1 cellular context compared by ENCODE assay signal in genomic region chr4:67603310-67604028, GRCh38.
TF ChIP-seq lines count a peak whose summit lies in the region.

No MANE protein-coding gene starts in this region.

TF ChIP-seq in GM23338, 12 proteins besides CTCF, POLR2A, EP300 and RAD21 (continued from another document):
- TF ChIP-seq ZNF462 (CRISPR knock-in tag; IDR thresholded peaks at IDR 0.05) (no peak), ZNF331 (CRISPR knock-in tag; IDR thresholded peaks at IDR 0.05; ENCODE audit: low read depth) (no peak), CREB1 (CRISPR knock-in tag; IDR thresholded peaks at IDR 0.05; ENCODE audit: low read depth) (no peak), EZH2 (IDR thresholded peaks at IDR 0.05; ENCODE audit: low read depth, unreplicated experiment) (no peak), REST (IDR thresholded peaks at IDR 0.05; ENCODE audit: unreplicated experiment) (no peak), EZH2phosphoT487 (IDR thresholded peaks at IDR 0.05; ENCODE audit: unreplicated experiment) (no peak), JUNB (IDR thresholded peaks at IDR 0.05; ENCODE audit: unreplicated experiment) (no peak), NANOG (IDR thresholded peaks at IDR 0.05; ENCODE audit: borderline replicate concordance) (no peak), ZNF114 (CRISPR knock-in tag; IDR thresholded peaks at IDR 0.05) (no peak)
TF ChIP-seq in GM23338: peak in this region for 0.
